8 cellular contexts compared by ENCODE assay signal in the genomic region with DNA sequence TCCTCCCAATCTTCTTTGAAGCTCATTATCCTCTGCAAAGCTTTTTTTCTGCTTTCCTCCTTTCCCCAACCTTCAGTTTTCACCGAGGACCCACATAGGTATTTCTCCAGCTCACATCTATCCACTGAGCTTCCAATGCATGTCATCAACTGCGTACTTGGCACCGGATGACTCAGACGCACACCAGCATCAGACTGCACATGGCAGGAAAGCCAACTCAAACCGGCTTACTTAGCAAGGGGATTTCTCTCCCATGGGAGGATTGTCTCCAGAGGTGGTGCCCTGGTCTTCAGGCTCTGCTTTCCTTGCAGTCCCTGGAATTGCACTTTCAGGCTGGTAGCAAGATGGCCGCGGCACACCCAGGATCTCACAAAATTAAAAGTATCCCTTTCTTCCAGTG. TPM values are rescaled to one million over a fixed set of nuclear protein-coding genes. Genes with fewer than 3 reads are reported as not detected.
DNase-seq lines count a peak whose midpoint lies in the region; ATAC-seq lines count a peak whose summit lies in the region.

No MANE protein-coding gene starts in this region.

- H3K27ac Mint-ChIP-seq in activated naive CD4-positive, alpha-beta T cell treated with anti-CD3 and anti-CD28 coated beads, Interleukin-2, amount 10 ng/mL, durations not matched to agents 7 days and 5 days: peak overlapping the region; percentile 95
- H3K27ac Mint-ChIP-seq in stimulated activated naive CD8-positive, alpha-beta T cell treated with anti-CD3 and anti-CD28 coated beads, Interleukin-15, amount 100 ng/mL, for 72 hours: peak overlapping the region in 1 of 2 donors; percentile 93

- CTCF ChIA-PET in activated naive CD4-positive, alpha-beta T cell treated with anti-CD3 and anti-CD28 coated beads, Interleukin-2, amount 10 ng/mL, durations not matched to agents 7 days and 5 days (lab: Charles Lee): interaction anchor here (1.0 to 1.7 kb wide), 3 partner anchors 45 to 450 kb away, joined by 3 to 7 read pairs (median 6); a partner anchor contains a TSS

- H3K9me3 ChIP-seq in iPS-20b (ENCODE audit: insufficient read depth, low read depth, low read length): no peaks in the 10 kb centered on the region

- peaks cover 16% of the 10 kb centered on the region for H3K4me1 ChIP-seq in iPS-20b (ENCODE audit: insufficient read depth, low read length)

- no peak for ATAC-seq in stimulated activated naive CD8-positive, alpha-beta T cell treated with anti-CD3 and anti-CD28 coated beads, Interleukin-15, amount 100 ng/mL, for 72 hours
- no peak for ATAC-seq in HG02840 (IDR thresholded peaks at IDR 0.05; ENCODE audit: low FRiP score, unreplicated experiment)
- no peak for ATAC-seq in GM18519 (IDR thresholded peaks at IDR 0.05; ENCODE audit: low FRiP score, unreplicated experiment)
- ATAC-seq in GM21528 (IDR thresholded peaks at IDR 0.05; ENCODE audit: low FRiP score, unreplicated experiment): no peak

- H3K27ac ChIP-seq in iPS-20b (ENCODE audit: low read length): no peak overlapping the region

- no peak for DNase-seq in Jurkat, Clone E6-1 (ENCODE audit: low read depth, low spot score)
- no peak for DNase-seq in activated naive CD4-positive, alpha-beta T cell treated with anti-CD3 and anti-CD28 coated beads, Interleukin-2, amount 10 ng/mL, durations not matched to agents 7 days and 5 days
- no peak for DNase-seq in stimulated activated naive CD8-positive, alpha-beta T cell treated with anti-CD3 and anti-CD28 coated beads, Interleukin-15, amount 100 ng/mL, for 72 hours
- DNase-seq in DMS 273 treated with DMSO at 0.1 percent for 48 hours (lab: John Stamatoyannopoulos, UW): no peak

- peak overlapping the region; percentile 82; the same call in 1 of the 2 replicates for H3K9ac ChIP-seq in iPS-20b (ENCODE audit: low read depth, low read length)

- H3K4me1 Mint-ChIP-seq in activated naive CD4-positive, alpha-beta T cell treated with anti-CD3 and anti-CD28 coated beads, Interleukin-2, amount 10 ng/mL, durations not matched to agents 7 days and 5 days: peaks cover 52% of the 10 kb centered on the region
- peaks cover 51% of the 10 kb centered on the region for H3K4me1 Mint-ChIP-seq in stimulated activated naive CD8-positive, alpha-beta T cell treated with anti-CD3 and anti-CD28 coated beads, Interleukin-15, amount 100 ng/mL, for 72 hours

- peak overlapping the region; percentile 92 for H3K4me3 Mint-ChIP-seq in activated naive CD4-positive, alpha-beta T cell treated with anti-CD3 and anti-CD28 coated beads, Interleukin-2, amount 10 ng/mL, durations not matched to agents 7 days and 5 days
- peak overlapping the region; percentile 93 to 95 for H3K4me3 Mint-ChIP-seq in stimulated activated naive CD8-positive, alpha-beta T cell treated with anti-CD3 and anti-CD28 coated beads, Interleukin-15, amount 100 ng/mL, for 72 hours

- peaks cover 7% of the 10 kb centered on the region; the same call in 1 of the 2 replicates for H3K27me3 ChIP-seq in iPS-20b (ENCODE audit: insufficient read depth, low read length)

- H3K9me3 Mint-ChIP-seq in activated naive CD4-positive, alpha-beta T cell treated with anti-CD3 and anti-CD28 coated beads, Interleukin-2, amount 10 ng/mL, durations not matched to agents 7 days and 5 days: no peaks in the 10 kb centered on the region
- no peaks in the 10 kb centered on the region for H3K9me3 Mint-ChIP-seq in stimulated activated naive CD8-positive, alpha-beta T cell treated with anti-CD3 and anti-CD28 coated beads, Interleukin-15, amount 100 ng/mL, for 72 hours

- peaks cover 25% of the 10 kb centered on the region for H3K36me3 Mint-ChIP-seq in activated naive CD4-positive, alpha-beta T cell treated with anti-CD3 and anti-CD28 coated beads, Interleukin-2, amount 10 ng/mL, durations not matched to agents 7 days and 5 days

- H3K36me3 ChIP-seq in iPS-20b (ENCODE audit: insufficient read depth, low read depth, low read length): no peaks in the 10 kb centered on the region; the same call in 1 of the 2 replicates

- H3K4me3 ChIP-seq in Jurkat, Clone E6-1 (ENCODE audit: low read length): peak overlapping the region; percentile 78
- peak overlapping the region; percentile 82; the same call in 1 of the 2 replicates for H3K4me3 ChIP-seq in iPS-20b (ENCODE audit: low read length)

- H3K27me3 Mint-ChIP-seq in activated naive CD4-positive, alpha-beta T cell treated with anti-CD3 and anti-CD28 coated beads, Interleukin-2, amount 10 ng/mL, durations not matched to agents 7 days and 5 days: no peaks in the 10 kb centered on the region
- no peaks in the 10 kb centered on the region for H3K27me3 Mint-ChIP-seq in stimulated activated naive CD8-positive, alpha-beta T cell treated with anti-CD3 and anti-CD28 coated beads, Interleukin-15, amount 100 ng/mL, for 72 hours

RNA-seq across cellular contexts. Expression of a gene that starts 1.7 kb away (rescaled TPM):
- polyA plus RNA-seq in Jurkat, Clone E6-1 (2012; ENCODE audit: insufficient read depth, insufficient read length): 12.9 TPM
